9 cellular contexts compared by ENCODE assay signal in the genomic region with DNA sequence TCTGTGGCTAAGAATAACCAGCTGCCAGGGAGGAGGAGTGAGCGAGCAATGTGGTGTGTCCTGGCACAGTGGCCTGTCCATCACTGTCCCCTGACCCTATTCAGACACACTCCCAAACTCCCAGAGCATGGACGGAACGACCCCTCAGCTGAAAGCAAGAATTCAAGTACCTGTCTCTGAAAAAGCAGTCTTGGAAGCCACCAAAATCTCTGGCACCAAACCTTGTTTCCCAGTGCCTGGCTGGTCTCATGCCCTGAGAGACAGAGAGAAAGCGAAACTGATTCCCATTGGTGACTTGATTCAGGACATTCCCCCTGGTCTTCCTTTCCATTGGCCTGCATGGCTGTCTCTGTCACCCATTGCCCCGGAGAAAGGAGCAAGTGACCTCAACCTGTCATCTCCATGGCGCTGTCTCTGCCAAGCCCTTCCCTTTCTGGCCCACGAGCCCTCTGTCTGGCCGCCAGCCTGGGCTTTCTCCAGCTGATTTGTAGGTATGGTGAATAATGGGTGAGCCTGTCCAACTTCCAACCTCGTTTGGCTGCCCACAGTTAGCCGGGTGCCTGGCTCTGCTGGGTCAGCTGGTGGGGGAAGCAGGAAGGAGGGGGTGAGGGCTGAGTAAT. TPM values are rescaled to one million over a fixed set of nuclear protein-coding genes. Genes with fewer than 3 reads are reported as not detected.
DNase-seq lines count a peak whose midpoint lies in the region; ATAC-seq, FAIRE-seq and TF ChIP-seq lines count a peak whose summit lies in the region.
"Had no signal": no experiment of that assay in that cellular context is flagged by ENCODE, and none has a peak within 500 bp of the region (broad histone marks: within the 10 kb centered on the region; RNA-seq: fewer than 3 reads in every experiment).

A gene with protein sequence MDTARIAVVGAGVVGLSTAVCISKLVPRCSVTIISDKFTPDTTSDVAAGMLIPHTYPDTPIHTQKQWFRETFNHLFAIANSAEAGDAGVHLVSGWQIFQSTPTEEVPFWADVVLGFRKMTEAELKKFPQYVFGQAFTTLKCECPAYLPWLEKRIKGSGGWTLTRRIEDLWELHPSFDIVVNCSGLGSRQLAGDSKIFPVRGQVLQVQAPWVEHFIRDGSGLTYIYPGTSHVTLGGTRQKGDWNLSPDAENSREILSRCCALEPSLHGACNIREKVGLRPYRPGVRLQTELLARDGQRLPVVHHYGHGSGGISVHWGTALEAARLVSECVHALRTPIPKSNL (minus strand): TSS at position 279 of the 620 bp plus-strand sequence. CDS start 2,113 bp downstream, outside the sequence.

- peak; percentile 41 for FAIRE-seq in islet of Langerhans (lab: Jason Lieb, UNC)
- FAIRE-seq: TTC549 had no signal

- WGBS in spleen, 5 donors: 38 to 76% (median 49%) methylated on average over 9 to 10 of the region's 10 CpGs

- no peaks in the 10 kb centered on the region for H3K9me3 ChIP-seq in spleen

- TF ChIP-seq CTCF in spleen (IDR thresholded peaks at IDR 0.05 in 8 of 11, conservative IDR thresholded peaks at IDR 0.05 in 3 of 11): no peak

- peaks cover 0 to 3% (median 0%) of the 10 kb centered on the region in 7 donors for H3K27me3 ChIP-seq in spleen (replicated peaks in 1 of 7)

- no peaks in the 10 kb centered on the region for H3K36me3 ChIP-seq in spleen

- ATAC-seq in HG02885 (IDR thresholded peaks at IDR 0.05; ENCODE audit: poor library complexity, unreplicated experiment): no peak
- ATAC-seq in HG02973 (IDR thresholded peaks at IDR 0.05; ENCODE audit: unreplicated experiment): no peak

- peak within 1 kb of the TSS; percentile 20 to 80 (median 72) for H3K27ac ChIP-seq in spleen

- TF ChIP-seq POLR2A in spleen (IDR thresholded peaks at IDR 0.05): no peak

- peak; percentile 40 for DNase-seq in 8988T
- peak; percentile 39 for DNase-seq in HK-2 (ENCODE audit: unreplicated experiment)
- peak; percentile 12 to 95 (median 78) for DNase-seq in anterior cingulate cortex (lab: John Stamatoyannopoulos, UW)
- DNase-seq in spleen: peak; percentile 80
- DNase-seq in NCI-H1436 treated with DMSO at 0.1 percent for 48 hours (lab: John Stamatoyannopoulos, UW): no peak

- peak within 1 kb of the TSS; percentile 16 to 65 (median 26) for H3K4me3 ChIP-seq in spleen

- intact Hi-C loops in spleen (cut with DNase I; ENCODE audit: low total_unique reads): no loop called here

- peaks cover 0 to 14% (median 4%) of the 10 kb centered on the region in 6 donors for H3K4me1 ChIP-seq in spleen

RNA-seq across cellular contexts. Expression of the gene that starts here (rescaled TPM):
- 1 to 10 TPM; 1.1 to 4.1 (median 1.8) TPM for total RNA-seq in spleen
- polyA plus RNA-seq in spleen: 1 to 10 TPM in 2 of 3 donors, under 1 TPM in 1; 0.68 to 1.5 (median 1.1) TPM
